ENCODE assay signal across 11 cellular contexts in the genomic region with DNA sequence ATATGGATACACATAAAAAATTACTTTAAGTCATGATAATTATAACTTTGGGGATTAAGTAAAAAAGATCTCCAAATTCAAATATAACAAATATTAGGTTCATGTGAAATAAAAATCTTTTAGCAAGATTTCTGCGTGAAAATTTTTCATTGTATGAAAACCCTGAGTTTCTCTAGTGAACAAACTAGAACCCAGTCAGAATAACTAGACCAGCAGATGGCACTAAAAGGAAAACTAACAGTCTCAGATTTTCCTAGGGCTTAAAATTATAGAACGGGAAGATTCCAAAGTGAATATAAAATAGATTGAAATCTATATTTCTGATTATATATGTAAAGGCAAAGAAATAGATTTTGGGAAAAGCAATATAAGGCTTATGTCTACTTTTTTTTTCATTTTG. TPM values are rescaled to one million over a fixed set of nuclear protein-coding genes. Genes with fewer than 3 reads are reported as not detected.
DNase-seq lines count a peak whose midpoint lies in the region; ATAC-seq and TF ChIP-seq lines count a peak whose summit lies in the region.
"Had no signal": no experiment of that assay in that cellular context is flagged by ENCODE, and none has a peak within 500 bp of the region (broad histone marks: within the 10 kb centered on the region; RNA-seq: fewer than 3 reads in every experiment).

No MANE protein-coding gene starts in this region.

- no peak for ATAC-seq in activated naive CD8-positive, alpha-beta T cell treated with anti-CD3 and anti-CD28 coated beads, Interleukin-2, amount 50 U/mL, for 24 hours
- ATAC-seq: natural killer cell had no signal

- H3K4me1 Mint-ChIP-seq in brain, result no peaks in the 10 kb centered on the region
- H3K4me1 Mint-ChIP-seq in osteocyte (ENCODE audit: unreplicated experiment), result no peaks in the 10 kb centered on the region
- H3K4me1 Mint-ChIP-seq in activated naive CD8-positive, alpha-beta T cell treated with anti-CD3 and anti-CD28 coated beads, Interleukin-2, amount 50 U/mL, for 24 hours, result no peaks in the 10 kb centered on the region
- H3K4me1 Mint-ChIP-seq: natural killer cell had no signal

- H3K27me3 Mint-ChIP-seq in brain (peaks cover 10% of the 10 kb centered on the region), osteocyte (ENCODE audit: unreplicated experiment) (peaks cover 39% of the 10 kb centered on the region)
- H3K27me3 Mint-ChIP-seq in activated naive CD8-positive, alpha-beta T cell treated with anti-CD3 and anti-CD28 coated beads, Interleukin-2, amount 50 U/mL, for 24 hours, result peaks cover 4% of the 10 kb centered on the region

- TF ChIP-seq CTCF in GM10248 (IDR thresholded peaks at IDR 0.05; ENCODE audit: control extremely low read depth, extremely low read depth, low read depth, missing control alignments) (peak; percentile 5), brain (conservative IDR thresholded peaks at IDR 0.05) (peak; percentile 33 to 55), osteocyte (IDR thresholded peaks at IDR 0.05) (peak; percentile 41)

- H3K27ac Mint-ChIP-seq in brain (no peak overlapping the region), osteocyte (ENCODE audit: unreplicated experiment) (no peak overlapping the region)
- no peak overlapping the region for H3K27ac Mint-ChIP-seq in activated naive CD8-positive, alpha-beta T cell treated with anti-CD3 and anti-CD28 coated beads, Interleukin-2, amount 50 U/mL, for 24 hours
- H3K27ac Mint-ChIP-seq: activated naive CD8-positive, alpha-beta T cell; natural killer cell had no signal

- CTCF ChIA-PET in GM10248 (lab: Yijun Ruan, JAX), result no interaction called here

- DNase-seq in GM10248 (ENCODE audit: extremely low spot score) (no peak), NCI-H1694 treated with DMSO at 0.1 percent for 48 hours (lab: John Stamatoyannopoulos, UW) (peak; percentile 23), osteocyte (ENCODE audit: extremely low spot score, unreplicated experiment) (no peak), NCI-H526 (lab: John Stamatoyannopoulos, UW) (no peak)
- no peak for DNase-seq in activated naive CD8-positive, alpha-beta T cell treated with anti-CD3 and anti-CD28 coated beads, Interleukin-2, amount 50 U/mL, for 24 hours
- DNase-seq in activated T-cell treated with anti-CD3 and anti-CD28 coated beads, Interleukin-2, amount 50 U/mL, for 48 hours, result no peak
- DNase-seq: hypothalamus, natural killer cell, NCI-H774 had no signal

- H3K9me3 Mint-ChIP-seq in brain (no peaks in the 10 kb centered on the region), osteocyte (ENCODE audit: unreplicated experiment) (no peaks in the 10 kb centered on the region)
- H3K9me3 Mint-ChIP-seq in activated naive CD8-positive, alpha-beta T cell treated with anti-CD3 and anti-CD28 coated beads, Interleukin-2, amount 50 U/mL, for 24 hours, result no peaks in the 10 kb centered on the region
- H3K9me3 Mint-ChIP-seq: natural killer cell had no signal

- no peak overlapping the region for H3K4me3 Mint-ChIP-seq in brain
- H3K4me3 Mint-ChIP-seq in osteocyte (ENCODE audit: unreplicated experiment), result no peak overlapping the region
- H3K4me3 Mint-ChIP-seq in activated naive CD8-positive, alpha-beta T cell treated with anti-CD3 and anti-CD28 coated beads, Interleukin-2, amount 50 U/mL, for 24 hours, result no peak overlapping the region
- H3K4me3 Mint-ChIP-seq: activated naive CD8-positive, alpha-beta T cell; natural killer cell had no signal

- H3K36me3 Mint-ChIP-seq in brain, result no peaks in the 10 kb centered on the region
- H3K36me3 Mint-ChIP-seq in osteocyte (ENCODE audit: unreplicated experiment), result no peaks in the 10 kb centered on the region
- no peaks in the 10 kb centered on the region for H3K36me3 Mint-ChIP-seq in activated naive CD8-positive, alpha-beta T cell treated with anti-CD3 and anti-CD28 coated beads, Interleukin-2, amount 50 U/mL, for 24 hours (ENCODE audit: low read depth)
- H3K36me3 Mint-ChIP-seq: activated naive CD8-positive, alpha-beta T cell; natural killer cell had no signal

- POLR2A ChIA-PET in GM10248 (lab: Yijun Ruan, JAX), result no interaction called here

RNA-seq across cellular contexts. Expression of gene TMEM200C, which starts 43.3 kb away (rescaled TPM):
- polyA plus RNA-seq in brain (ENCODE audit: insufficient read depth, low read depth, low replicate concordance), result 4.3 TPM
- total RNA-seq in osteocyte, result 1.6 and 2.1 TPM in 2 replicates
- total RNA-seq: natural killer cell had no signal
